Comparison of ENCODE assay signal across 12 cellular contexts in the genomic region with DNA sequence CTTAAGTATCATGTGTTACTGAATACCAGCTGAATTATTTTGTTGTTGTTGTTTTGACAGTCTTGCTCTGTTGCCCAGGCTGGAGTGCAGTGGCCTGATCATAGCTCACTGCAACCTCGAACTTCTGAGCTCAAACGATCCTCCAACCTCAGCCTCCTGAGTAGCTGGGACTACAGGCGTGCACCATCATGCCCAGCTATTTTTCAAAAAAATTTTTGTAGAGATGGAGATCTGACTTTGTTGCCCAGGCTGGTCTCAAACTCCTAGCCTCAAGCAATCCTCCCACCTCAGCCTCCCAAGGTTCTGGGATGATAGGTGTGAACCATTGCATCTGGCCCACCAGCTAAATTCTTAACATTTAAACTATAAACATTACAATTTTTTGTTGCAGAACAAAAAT. TPM values are rescaled to one million over a fixed set of nuclear protein-coding genes. Genes with fewer than 3 reads are reported as not detected.
"Had no signal": no experiment of that assay in that cellular context is flagged by ENCODE, and none has a peak within 500 bp of the region (broad histone marks: within the 10 kb centered on the region; RNA-seq: fewer than 3 reads in every experiment).

No MANE protein-coding gene starts in this region.

RNA-seq across cellular contexts. Expression of a gene that starts 21.2 kb away (rescaled TPM):
- total RNA-seq: gastrocnemius medialis; kidney; left lobe of liver; liver; lung; mesothelial cell of epicardium; mucosa of descending colon; naive thymus-derived CD4-positive, alpha-beta T cell; osteoblast; smooth muscle cell; tibial nerve; upper lobe of left lung had no signal
